8 cellular contexts compared by ENCODE assay signal in the genomic region with DNA sequence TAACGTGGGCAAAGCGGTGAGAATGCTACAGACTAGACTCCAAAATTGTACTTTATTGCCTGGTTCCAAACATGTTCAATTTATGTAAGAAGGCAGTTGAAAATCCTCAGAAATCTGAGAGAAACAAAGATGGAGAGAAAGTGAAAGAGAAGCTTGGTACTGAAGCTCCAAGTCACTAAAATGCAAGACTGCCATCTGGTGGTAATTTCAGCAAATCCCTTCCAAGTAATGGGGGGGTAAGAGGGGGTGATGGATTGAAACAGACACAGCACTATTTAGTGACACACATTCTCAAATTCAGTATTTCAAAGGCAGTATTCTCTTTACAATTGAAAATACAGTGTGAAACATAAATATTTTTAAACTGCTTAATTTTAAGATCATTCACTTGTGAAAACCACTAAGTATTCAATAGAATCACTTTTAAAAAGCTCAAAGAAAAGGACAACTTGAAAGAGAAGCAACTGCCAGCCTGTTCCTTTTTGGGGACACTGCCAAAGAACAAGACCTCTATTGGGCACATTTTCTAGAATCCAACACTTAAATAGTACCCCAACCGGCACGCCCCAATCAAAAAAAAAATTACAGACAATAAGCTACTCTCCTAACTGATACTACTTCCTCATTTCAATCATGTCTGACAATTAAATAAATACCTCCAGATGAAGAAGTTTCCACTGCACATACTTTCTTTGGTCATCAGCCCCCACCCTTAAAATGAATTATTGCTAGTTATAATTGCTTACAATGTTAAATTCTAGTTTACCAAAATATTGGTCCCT.
A peak's percentile ranks its signal among the peaks of the same experiment; 100 is the strongest.
DNase-seq lines count a peak whose midpoint lies in the region; ATAC-seq and TF ChIP-seq lines count a peak whose summit lies in the region.

No MANE protein-coding gene starts in this region.

- peak overlapping the region in 4 of 5 experiments; percentile 30 to 75 (median 56) for H3K4me3 Mint-ChIP-seq in brain

- POLR2A ChIA-PET in PC-9 (lab: Charles Lee; ENCODE audit: unreplicated experiment) = interaction anchor here (0.6 kb wide), 1 partner anchor 1902 kb away, joined by 3 read pairs; no protein-coding TSS in a partner anchor

- TF ChIP-seq RAD21 in Ishikawa (IDR thresholded peaks at IDR 0.05; ENCODE audit: low read depth) = peak; percentile 74

- peak overlapping the region; percentile 52; the same call in 1 of the 2 replicates for H3K4me2 ChIP-seq in PC-9

- intact Hi-C loops in PC-9 (cut with micrococcal nuclease; ENCODE audit: unreplicated experiment) = loop anchor here (1.0 to 10.0 kb wide), 3 partner anchors 255 to 1213 kb away; no protein-coding TSS in a partner anchor

- no peak overlapping the region for H3K4me3 ChIP-seq in PC-9
- peak overlapping the region; percentile 23 to 56 (median 39) for H3K4me3 ChIP-seq in skeletal muscle tissue (ENCODE audit: low read length in 3 of 3)

- no peaks in the 10 kb centered on the region for H4K20me1 ChIP-seq in PC-9 (ENCODE audit: insufficient read depth)

- H2AFZ ChIP-seq in PC-9 = no peak overlapping the region

- no peaks in the 10 kb centered on the region for H3K79me2 ChIP-seq in PC-9 (ENCODE audit: low read depth)

- no peak for TF ChIP-seq EP300 in Ishikawa (IDR thresholded peaks at IDR 0.05; ENCODE audit: borderline replicate concordance)

- no peak overlapping the region for H3K9ac ChIP-seq in skeletal muscle tissue (ENCODE audit: low read depth in 1 of 3, low read length in 3 of 3)

- H3K36me3 Mint-ChIP-seq in brain = peaks cover 21% of the 10 kb centered on the region

- DNase-seq in activated T-cell treated with anti-CD3 and anti-CD28 coated beads for 4 hours = peak; percentile 8
- DNase-seq in activated T-cell treated with anti-CD3 and anti-CD28 coated beads, Interleukin-2, amount 50 U/mL, for 48 hours = no peak
- DNase-seq in PC-9 = peak in 1 of 2 experiments; percentile 15
- peak; percentile 33 for DNase-seq in iPS DF 4.7 (ENCODE audit: extremely low read depth, low spot score)

- peak; percentile 73 for ATAC-seq in GM21737 (IDR thresholded peaks at IDR 0.05; ENCODE audit: unreplicated experiment)

- BruUV-seq in PC-9 (replicated peaks; lab: Mats Ljungman, UMichigan) = no TSS peak

- H3K36me3 ChIP-seq in PC-9 (ENCODE audit: low read depth) = no peaks in the 10 kb centered on the region
- H3K36me3 ChIP-seq in skeletal muscle tissue (ENCODE audit: control insufficient read depth in 3 of 3, insufficient read depth in 3 of 3, low read length in 3 of 3) = no peaks in the 10 kb centered on the region

- H3K4me1 Mint-ChIP-seq in brain = peaks cover 20% of the 10 kb centered on the region

- H3K4me1 ChIP-seq in PC-9 (replicated peaks; ENCODE audit: insufficient read depth) (no peaks in the 10 kb centered on the region), skeletal muscle tissue (ENCODE audit: control insufficient read depth in 3 of 3, insufficient read depth in 3 of 3, low read length in 3 of 3) (peaks cover 0 to 4% (median 0%) of the 10 kb centered on the region in 3 donors)

- H3K27ac ChIP-seq in PC-9 = no peak overlapping the region
- no peak overlapping the region for H3K27ac ChIP-seq in skeletal muscle tissue (ENCODE audit: low read depth, low read length)

- CTCF ChIA-PET in PC-9 (lab: Charles Lee) = interaction anchor here (0.5 to 1.3 kb wide), 9 partner anchors 65 to 1796 kb away, joined by 3 to 21 read pairs (median 8); no protein-coding TSS in a partner anchor

- H3F3A ChIP-seq in PC-9 (ENCODE audit: insufficient read depth, low read depth) = no peaks in the 10 kb centered on the region

- H3K27me3 Mint-ChIP-seq in brain = no peaks in the 10 kb centered on the region

- peak; percentile 91 for TF ChIP-seq CTCF in PC-9 (conservative IDR thresholded peaks at IDR 0.05)
- peak; percentile 81 to 89 for TF ChIP-seq CTCF in brain (conservative IDR thresholded peaks at IDR 0.05)

- H3K27ac Mint-ChIP-seq in brain = peak overlapping the region; percentile 58 to 89 (median 81)

- H3K9me3 ChIP-seq in PC-9 (ENCODE audit: insufficient read depth, low read depth) (no peaks in the 10 kb centered on the region), skeletal muscle tissue (ENCODE audit: control insufficient read depth in 3 of 3, low read length in 3 of 3) (no peaks in the 10 kb centered on the region)

- no peaks in the 10 kb centered on the region for H3K27me3 ChIP-seq in PC-9 (ENCODE audit: insufficient read depth, low read depth)
- H3K27me3 ChIP-seq in skeletal muscle tissue (ENCODE audit: control insufficient read depth in 3 of 3, insufficient read depth in 3 of 3, low read length in 3 of 3) = no peaks in the 10 kb centered on the region

- H3K9me2 ChIP-seq in PC-9 (ENCODE audit: insufficient read depth) = no peaks in the 10 kb centered on the region

- H3K9me3 Mint-ChIP-seq in brain = peaks cover 0 to 3% (median 0%) of the 10 kb centered on the region in 5 experiments

TF ChIP-seq in Ishikawa, 13 proteins besides CTCF, POLR2A, EP300 and RAD21:
- TF ChIP-seq REST (IDR thresholded peaks at IDR 0.05; ENCODE audit: low read depth) (no peak), TCF12 (IDR thresholded peaks at IDR 0.05; ENCODE audit: low read depth) (no peak), USF1 (IDR thresholded peaks at IDR 0.05) (no peak), MAX (IDR thresholded peaks at IDR 0.05) (no peak), FOXM1 (IDR thresholded peaks at IDR 0.05; ENCODE audit: borderline replicate concordance, low read depth) (no peak), TAF1 (IDR thresholded peaks at IDR 0.05; ENCODE audit: low read depth) (no peak), ZBTB7A (IDR thresholded peaks at IDR 0.05; ENCODE audit: low read depth) (no peak), EGR1 (IDR thresholded peaks at IDR 0.05) (no peak)

Comparison
In these comparisons a context has a peak if more than half of its experiments do, and no peak if none do; other contexts are left out.
1. DNase-seq: peak in activated T-cell treated with anti-CD3 and anti-CD28 coated beads for 4 hours (single experiment) and iPS DF 4.7 (single experiment); none in activated T-cell treated with anti-CD3 and anti-CD28 coated beads, Interleukin-2, amount 50 U/mL, for 48 hours (0 of 2).